ENCODE assay signal across 1 cellular context in the genomic region with DNA sequence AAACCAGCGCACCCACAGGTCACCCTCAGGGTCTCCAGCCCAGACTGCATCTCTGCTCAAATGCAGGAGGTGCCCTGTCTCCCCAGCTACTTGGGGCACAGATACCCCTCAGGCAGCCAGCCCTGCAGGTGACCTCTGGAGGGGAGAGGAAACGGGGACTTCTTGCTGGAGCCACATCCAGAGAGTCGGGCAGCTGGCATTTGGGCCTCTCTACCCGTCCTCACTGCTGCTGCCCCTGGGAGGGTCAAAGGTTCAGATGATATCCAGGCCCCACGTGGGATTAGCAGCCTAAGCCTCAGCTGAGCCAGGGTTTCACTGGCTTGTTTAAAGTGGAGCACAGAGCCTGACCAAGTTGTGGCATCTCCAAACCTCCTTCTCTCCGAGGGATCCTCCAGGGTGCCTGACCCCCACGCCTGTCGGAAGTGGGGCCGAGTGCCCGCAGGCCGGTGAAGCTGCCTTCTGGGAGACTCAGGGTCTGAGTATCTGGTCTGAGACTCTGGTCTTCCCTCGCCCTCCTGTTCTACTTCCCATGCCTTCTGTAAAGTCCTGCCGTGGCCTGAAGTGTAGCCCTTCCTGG.
TF ChIP-seq lines count a peak whose summit lies in the region.

No MANE protein-coding gene starts in this region.

TF ChIP-seq in SK-N-SH treated with all-trans-retinoic acid at 6 μM for 48 hours, 23 proteins besides CTCF, POLR2A, EP300 and RAD21 (continued from another document):
- TF ChIP-seq, protein P1, sequence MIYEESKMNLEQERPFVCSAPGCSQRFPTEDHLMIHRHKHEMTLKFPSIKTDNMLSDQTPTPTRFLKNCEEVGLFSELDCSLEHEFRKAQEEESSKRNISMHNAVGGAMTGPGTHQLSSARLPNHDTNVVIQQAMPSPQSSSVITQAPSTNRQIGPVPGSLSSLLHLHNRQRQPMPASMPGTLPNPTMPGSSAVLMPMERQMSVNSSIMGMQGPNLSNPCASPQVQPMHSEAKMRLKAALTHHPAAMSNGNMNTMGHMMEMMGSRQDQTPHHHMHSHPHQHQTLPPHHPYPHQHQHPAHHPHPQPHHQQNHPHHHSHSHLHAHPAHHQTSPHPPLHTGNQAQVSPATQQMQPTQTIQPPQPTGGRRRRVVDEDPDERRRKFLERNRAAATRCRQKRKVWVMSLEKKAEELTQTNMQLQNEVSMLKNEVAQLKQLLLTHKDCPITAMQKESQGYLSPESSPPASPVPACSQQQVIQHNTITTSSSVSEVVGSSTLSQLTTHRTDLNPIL (CRISPR knock-in tag; IDR thresholded peaks at IDR 0.05; ENCODE audit: low read depth): no peak
- TF ChIP-seq CSDC2 (CRISPR knock-in tag; IDR thresholded peaks at IDR 0.05): no peak
- TF ChIP-seq, protein P2, sequence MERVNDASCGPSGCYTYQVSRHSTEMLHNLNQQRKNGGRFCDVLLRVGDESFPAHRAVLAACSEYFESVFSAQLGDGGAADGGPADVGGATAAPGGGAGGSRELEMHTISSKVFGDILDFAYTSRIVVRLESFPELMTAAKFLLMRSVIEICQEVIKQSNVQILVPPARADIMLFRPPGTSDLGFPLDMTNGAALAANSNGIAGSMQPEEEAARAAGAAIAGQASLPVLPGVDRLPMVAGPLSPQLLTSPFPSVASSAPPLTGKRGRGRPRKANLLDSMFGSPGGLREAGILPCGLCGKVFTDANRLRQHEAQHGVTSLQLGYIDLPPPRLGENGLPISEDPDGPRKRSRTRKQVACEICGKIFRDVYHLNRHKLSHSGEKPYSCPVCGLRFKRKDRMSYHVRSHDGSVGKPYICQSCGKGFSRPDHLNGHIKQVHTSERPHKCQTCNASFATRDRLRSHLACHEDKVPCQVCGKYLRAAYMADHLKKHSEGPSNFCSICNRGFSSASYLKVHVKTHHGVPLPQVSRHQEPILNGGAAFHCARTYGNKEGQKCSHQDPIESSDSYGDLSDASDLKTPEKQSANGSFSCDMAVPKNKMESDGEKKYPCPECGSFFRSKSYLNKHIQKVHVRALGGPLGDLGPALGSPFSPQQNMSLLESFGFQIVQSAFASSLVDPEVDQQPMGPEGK (CRISPR knock-in tag; IDR thresholded peaks at IDR 0.05; ENCODE audit: borderline replicate concordance): no peak
